ENCODE assay signal across 23 cellular contexts in genomic region chr17:36185416-36185815, GRCh38. TPM values are rescaled to one million over a fixed set of nuclear protein-coding genes. Genes with fewer than 3 reads are reported as not detected.
A peak's percentile ranks its signal among the peaks of the same experiment; 100 is the strongest.
DNase-seq lines count a peak whose midpoint lies in the region; ATAC-seq and TF ChIP-seq lines count a peak whose summit lies in the region.
"Had no signal": no experiment of that assay in that cellular context is flagged by ENCODE, and none has a peak within 500 bp of the region (broad histone marks: within the 10 kb centered on the region; RNA-seq: fewer than 3 reads in every experiment).

No MANE protein-coding gene starts in this region.

- TF ChIP-seq CTCF in colonic mucosa (IDR thresholded peaks at IDR 0.05) (no peak), vagina (IDR thresholded peaks at IDR 0.05) (no peak), mesothelial cell of epicardium (IDR thresholded peaks at IDR 0.05; ENCODE audit: unreplicated experiment) (no peak)

- ATAC-seq in activated T-cell treated with anti-CD3 and anti-CD28 coated beads, Interleukin-2, amount 50 U/mL, for 72 hours (replicated peaks in 1 of 2): no peak
- ATAC-seq in natural killer cell treated with Interleukin-12 subunit alpha and Interleukin-12 subunit beta and Interleukin-15 and Interleukin-18, amount 100 ng/mL, for 72 hours: no peak
- ATAC-seq: A549, Right ventricle myocardium inferior had no signal

- no peaks in the 10 kb centered on the region for H3K36me3 Mint-ChIP-seq in activated T-cell treated with anti-CD3 and anti-CD28 coated beads, Interleukin-2, amount 50 U/mL, for 72 hours (ENCODE audit: insufficient read depth in 2 of 2)
- H3K36me3 Mint-ChIP-seq in activated T-cell treated with anti-CD3 and anti-CD28 coated beads, Interleukin-2, amount 50 U/mL, for 24 hours (ENCODE audit: low read depth): no peaks in the 10 kb centered on the region
- no peaks in the 10 kb centered on the region for H3K36me3 Mint-ChIP-seq in natural killer cell treated with Interleukin-12 subunit alpha and Interleukin-12 subunit beta and Interleukin-15 and Interleukin-18, amount 100 ng/mL, for 72 hours
- H3K36me3 Mint-ChIP-seq in mesothelial cell of epicardium: no peaks in the 10 kb centered on the region
- H3K36me3 Mint-ChIP-seq: CD4-positive, alpha-beta memory T cell had no signal

- no peak overlapping the region for H3K4me3 ChIP-seq in colonic mucosa
- no peak overlapping the region for H3K4me3 ChIP-seq in vagina
- H3K4me3 ChIP-seq: A549, HAP-1 had no signal

- no peaks in the 10 kb centered on the region for H3K27me3 ChIP-seq in colonic mucosa
- H3K27me3 ChIP-seq in vagina: no peaks in the 10 kb centered on the region

- no peaks in the 10 kb centered on the region for H3K9me3 Mint-ChIP-seq in activated T-cell treated with anti-CD3 and anti-CD28 coated beads, Interleukin-2, amount 50 U/mL, for 72 hours
- H3K9me3 Mint-ChIP-seq in activated T-cell treated with anti-CD3 and anti-CD28 coated beads, Interleukin-2, amount 50 U/mL, for 24 hours: no peaks in the 10 kb centered on the region
- no peaks in the 10 kb centered on the region for H3K9me3 Mint-ChIP-seq in natural killer cell treated with Interleukin-12 subunit alpha and Interleukin-12 subunit beta and Interleukin-15 and Interleukin-18, amount 100 ng/mL, for 72 hours
- H3K9me3 Mint-ChIP-seq in mesothelial cell of epicardium: no peaks in the 10 kb centered on the region
- H3K9me3 Mint-ChIP-seq: CD4-positive, alpha-beta memory T cell had no signal

- H3K4me3 Mint-ChIP-seq in activated T-cell treated with anti-CD3 and anti-CD28 coated beads, Interleukin-2, amount 50 U/mL, for 72 hours: peak overlapping the region in 1 of 2 donors; percentile 29
- no peak overlapping the region for H3K4me3 Mint-ChIP-seq in activated T-cell treated with anti-CD3 and anti-CD28 coated beads, Interleukin-2, amount 50 U/mL, for 24 hours
- H3K4me3 Mint-ChIP-seq in natural killer cell treated with Interleukin-12 subunit alpha and Interleukin-12 subunit beta and Interleukin-15 and Interleukin-18, amount 100 ng/mL, for 72 hours: peak overlapping the region; percentile 69
- H3K4me3 Mint-ChIP-seq in mesothelial cell of epicardium: no peak overlapping the region

- peaks cover 6% of the 10 kb centered on the region for H3K4me1 ChIP-seq in colonic mucosa
- peaks cover 24% of the 10 kb centered on the region for H3K4me1 ChIP-seq in vagina
- H3K4me1 ChIP-seq: HAP-1 had no signal

- no peak for DNase-seq in activated T-cell treated with anti-CD3 and anti-CD28 coated beads, Interleukin-2, amount 50 U/mL, for 72 hours
- no peak for DNase-seq in activated T-cell treated with anti-CD3 and anti-CD28 coated beads, Interleukin-2, amount 50 U/mL, for 24 hours
- DNase-seq in colonic mucosa: no peak
- DNase-seq in natural killer cell treated with Interleukin-12 subunit alpha and Interleukin-12 subunit beta and Interleukin-15 and Interleukin-18, amount 100 ng/mL, for 72 hours (ENCODE audit: low spot score): no peak
- DNase-seq in vagina (ENCODE audit: extremely low spot score in 2 of 2): no peak
- no peak for DNase-seq in superior temporal gyrus (ENCODE audit: extremely low spot score)
- DNase-seq in stimulated activated CD4-positive, alpha-beta T cell treated with anti-CD3 and anti-CD28 coated beads, Interleukin-1b, Interleukin-23, amount 100 ng/mL, for 48 hours: no peak
- DNase-seq in mesothelial cell of epicardium (ENCODE audit: low spot score in 2 of 2, unreplicated experiment in 2 of 2): no peak
- DNase-seq: CD4-positive, alpha-beta memory T cell; DMS79 treated with DMSO at 0.1 percent for 48 hours; NCI-H1048; NCI-H1436 treated with DMSO at 0.1 percent for 48 hours; NCI-H2029 treated with DMSO at 0.1 percent for 48 hours; NCI-H510A; NCI-H748 treated with DMSO at 0.1 percent for 48 hours; NK-92 treated with Interleukin-12 subunit alpha and Interleukin-12 subunit beta, amount 100 ng/mL, for 24 hours had no signal

- H3K4me1 Mint-ChIP-seq in activated T-cell treated with anti-CD3 and anti-CD28 coated beads, Interleukin-2, amount 50 U/mL, for 72 hours (ENCODE audit: low read depth): peaks cover 9% of the 10 kb centered on the region
- peaks cover 26% of the 10 kb centered on the region for H3K4me1 Mint-ChIP-seq in activated T-cell treated with anti-CD3 and anti-CD28 coated beads, Interleukin-2, amount 50 U/mL, for 24 hours (ENCODE audit: low read depth)
- H3K4me1 Mint-ChIP-seq in natural killer cell treated with Interleukin-12 subunit alpha and Interleukin-12 subunit beta and Interleukin-15 and Interleukin-18, amount 100 ng/mL, for 72 hours (ENCODE audit: low read depth in 2 of 2): peaks cover 50 to 51% of the 10 kb centered on the region in 2 donors
- H3K4me1 Mint-ChIP-seq in mesothelial cell of epicardium: peaks cover 6% of the 10 kb centered on the region

- H3K27ac ChIP-seq in colonic mucosa (peak overlapping the region; percentile 61), vagina (peak overlapping the region; percentile 1)
- H3K27ac ChIP-seq: A549, HL-60 had no signal

- H3K36me3 ChIP-seq in colonic mucosa (no peaks in the 10 kb centered on the region), vagina (no peaks in the 10 kb centered on the region)
- H3K36me3 ChIP-seq: HAP-1 had no signal

- peaks cover 65% of the 10 kb centered on the region for H3K27me3 Mint-ChIP-seq in activated T-cell treated with anti-CD3 and anti-CD28 coated beads, Interleukin-2, amount 50 U/mL, for 72 hours (ENCODE audit: low read depth)
- H3K27me3 Mint-ChIP-seq in activated T-cell treated with anti-CD3 and anti-CD28 coated beads, Interleukin-2, amount 50 U/mL, for 24 hours: peaks cover 64% of the 10 kb centered on the region
- H3K27me3 Mint-ChIP-seq in natural killer cell treated with Interleukin-12 subunit alpha and Interleukin-12 subunit beta and Interleukin-15 and Interleukin-18, amount 100 ng/mL, for 72 hours: no peaks in the 10 kb centered on the region
- peaks cover 77% of the 10 kb centered on the region for H3K27me3 Mint-ChIP-seq in mesothelial cell of epicardium (ENCODE audit: low read depth)

- intact Hi-C loops in colonic mucosa (cut with DNase I) (no loop called here), vagina (cut with DNase I) (no loop called here)

- H3K9ac ChIP-seq in colonic mucosa (ENCODE audit: low read depth in 2 of 2, low read length in 2 of 2): no peak overlapping the region

- no peak for TF ChIP-seq POLR2A in vagina (IDR thresholded peaks at IDR 0.05)

- H3K9me3 ChIP-seq in colonic mucosa (no peaks in the 10 kb centered on the region), vagina (no peaks in the 10 kb centered on the region)
- H3K9me3 ChIP-seq: A549, HAP-1 had no signal

- H3K27ac Mint-ChIP-seq in activated T-cell treated with anti-CD3 and anti-CD28 coated beads, Interleukin-2, amount 50 U/mL, for 72 hours: peak overlapping the region; percentile 89
- no peak overlapping the region for H3K27ac Mint-ChIP-seq in activated T-cell treated with anti-CD3 and anti-CD28 coated beads, Interleukin-2, amount 50 U/mL, for 24 hours
- H3K27ac Mint-ChIP-seq in natural killer cell treated with Interleukin-12 subunit alpha and Interleukin-12 subunit beta and Interleukin-15 and Interleukin-18, amount 100 ng/mL, for 72 hours: peak overlapping the region; percentile 87 to 92
- no peak overlapping the region for H3K27ac Mint-ChIP-seq in mesothelial cell of epicardium

RNA-seq across cellular contexts. Expression of gene TBC1D3B, which starts 9.0 kb away (rescaled TPM):
- total RNA-seq in activated T-cell treated with anti-CD3 and anti-CD28 coated beads, Interleukin-2, amount 50 U/mL, for 72 hours: 10 to 100 TPM; 10.8 to 21.4 TPM
- total RNA-seq in colonic mucosa (1 to 10 TPM; 4.5 to 8.7 TPM), vagina (3.4 TPM), mesothelial cell of epicardium (27.9 to 28.4 TPM (median 28.2 TPM) in 3 replicates)
- total RNA-seq in natural killer cell treated with Interleukin-12 subunit alpha and Interleukin-12 subunit beta and Interleukin-15 and Interleukin-18, amount 100 ng/mL, for 72 hours: 10 to 100 TPM in 1 of 2 donors, 1 to 10 TPM in 1; 9.2 to 10.7 TPM
- total RNA-seq: HT1080 had no signal

RNA-seq across cellular contexts. Expression of gene CCL3L1, which starts 11.1 kb away (rescaled TPM):
- total RNA-seq in activated T-cell treated with anti-CD3 and anti-CD28 coated beads, Interleukin-2, amount 50 U/mL, for 72 hours: 10 to 100 TPM in 1 of 2 donors, 1 to 10 TPM in 1; 7.0 to 55.5 TPM
- total RNA-seq in colonic mucosa (not detected), vagina (not detected), mesothelial cell of epicardium (not detected in 3 replicates)
- 10 to 100 TPM; 59.6 to 82.1 TPM for total RNA-seq in natural killer cell treated with Interleukin-12 subunit alpha and Interleukin-12 subunit beta and Interleukin-15 and Interleukin-18, amount 100 ng/mL, for 72 hours
- total RNA-seq: HT1080, MCF 10A, Right ventricle myocardium inferior, SK-MEL-5 had no signal

RNA-seq across cellular contexts. Expression of gene CCL4L2, which starts 25.4 kb away (rescaled TPM):
- 10 to 100 TPM in 1 of 2 donors, 1 to 10 TPM in 1; 9.1 to 77.2 TPM for total RNA-seq in activated T-cell treated with anti-CD3 and anti-CD28 coated beads, Interleukin-2, amount 50 U/mL, for 72 hours
- total RNA-seq in colonic mucosa (under 1 TPM; 0.42 to 0.96 TPM), vagina (5.2 TPM), mesothelial cell of epicardium (not detected in 3 replicates)
- 10 to 100 TPM; 24.9 to 37.4 TPM for total RNA-seq in natural killer cell treated with Interleukin-12 subunit alpha and Interleukin-12 subunit beta and Interleukin-15 and Interleukin-18, amount 100 ng/mL, for 72 hours
- total RNA-seq: HT1080, MCF 10A, Right ventricle myocardium inferior, SK-MEL-5 had no signal

Comparison
In these comparisons a context has a peak if more than half of its experiments do, and no peak if none do; other contexts are left out.
1. H3K27ac Mint-ChIP-seq: peak in activated T-cell treated with anti-CD3 and anti-CD28 coated beads, Interleukin-2, amount 50 U/mL, for 72 hours (single experiment) and natural killer cell treated with Interleukin-12 subunit alpha and Interleukin-12 subunit beta and Interleukin-15 and Interleukin-18, amount 100 ng/mL, for 72 hours (2 of 2); none in activated T-cell treated with anti-CD3 and anti-CD28 coated beads, Interleukin-2, amount 50 U/mL, for 24 hours (single experiment) and mesothelial cell of epicardium (single experiment).